Comparison of ENCODE assay signal across 10 cellular contexts in genomic region chr1:90973897-90974798, GRCh38. TPM values are rescaled to one million over a fixed set of nuclear protein-coding genes. Genes with fewer than 3 reads are reported as not detected.
A peak's percentile ranks its signal among the peaks of the same experiment; 100 is the strongest.
DNase-seq lines count a peak whose midpoint lies in the region; ATAC-seq, FAIRE-seq and TF ChIP-seq lines count a peak whose summit lies in the region.
"Had no signal": no experiment of that assay in that cellular context is flagged by ENCODE, and none has a peak within 500 bp of the region (broad histone marks: within the 10 kb centered on the region; RNA-seq: fewer than 3 reads in every experiment).

No MANE protein-coding gene starts in this region.

- no peaks in the 10 kb centered on the region for H3K9me3 Mint-ChIP-seq in activated T-helper 1 cell treated with anti-CD3 and anti-CD28 coated beads, Interleukin-12 subunit alpha, Interleukin-12 subunit beta, Interleukin-2, Interleukin-4 antibody, amounts not matched to agents 30 ng/mL and 10 ng/mL and 1 ng/mL, durations not matched to agents 14 hours and 24 hours and 36 hours

- POLR2A ChIA-PET in A549 (lab: Yijun Ruan, JAX): no interaction called here

- no peak for FAIRE-seq in A549 (lab: Jason Lieb, UNC)

- peak overlapping the region; percentile 33 for H3K4me2 ChIP-seq in A549

- H3K27ac Mint-ChIP-seq in activated T-helper 1 cell treated with anti-CD3 and anti-CD28 coated beads, Interleukin-12 subunit alpha, Interleukin-12 subunit beta, Interleukin-2, Interleukin-4 antibody, amounts not matched to agents 30 ng/mL and 10 ng/mL and 1 ng/mL, durations not matched to agents 14 hours and 24 hours and 36 hours: peak overlapping the region; percentile 65

- TF ChIP-seq POLR2A in A549 (IDR thresholded peaks at IDR 0.05; ENCODE audit: low read length): no peak

- TF ChIP-seq RAD21 in A549 (conservative IDR thresholded peaks at IDR 0.05 in 1 of 2, IDR thresholded peaks at IDR 0.05 in 1 of 2): no peak

- in situ Hi-C loops in HAP-1 (cut with MboI; ENCODE audit: low sequenced_read_pairs): loop anchor here (25.0 kb wide), 1 partner anchor 262 kb away; the partner anchor contains the start of gene BARHL2

- ATAC-seq in A549 (peak; percentile 70 to 71; a peak in 4 of 6 replicates), HG03280 (IDR thresholded peaks at IDR 0.05; ENCODE audit: unreplicated experiment) (no peak), GM19452 (IDR thresholded peaks at IDR 0.05; ENCODE audit: unreplicated experiment) (no peak)

- DNase-seq in A549 (ENCODE audit: low read depth in 1 of 2, low spot score in 1 of 2) (no peak), HAP-1 (ENCODE audit: low spot score in 2 of 2) (peak; percentile 12 to 82), iPS DF 6.9 (ENCODE audit: low read depth, low spot score) (peak; percentile 7), putamen (ENCODE audit: low spot score) (no peak), NCI-H2196 treated with DMSO at 0.1 percent for 48 hours (lab: John Stamatoyannopoulos, UW; ENCODE audit: unreplicated experiment) (no peak)
- no peak for DNase-seq in activated T-helper 1 cell treated with anti-CD3 and anti-CD28 coated beads, Interleukin-12 subunit alpha, Interleukin-12 subunit beta, Interleukin-2, Interleukin-4 antibody, amounts not matched to agents 30 ng/mL and 10 ng/mL and 1 ng/mL, durations not matched to agents 14 hours and 24 hours and 36 hours (ENCODE audit: low spot score)
- DNase-seq: DMS 273 treated with DMSO at 0.1 percent for 48 hours, NCI-H524 treated with DMSO at 0.1 percent for 48 hours had no signal

- H3K9me3 ChIP-seq in A549 (no peaks in the 10 kb centered on the region), HAP-1 (no peaks in the 10 kb centered on the region), iPS DF 6.9 (ENCODE audit: control insufficient read depth, insufficient read depth, low read length) (no peaks in the 10 kb centered on the region)

- 0 out of 6 replicates have a peak overlapping the region, but pooled peaks of 1 of the 2 experiments have one; percentile 0 for H3K27ac ChIP-seq in A549
- no peak overlapping the region for H3K27ac ChIP-seq in iPS DF 6.9 (ENCODE audit: low read length)

- H3K36me3 Mint-ChIP-seq in activated T-helper 1 cell treated with anti-CD3 and anti-CD28 coated beads, Interleukin-12 subunit alpha, Interleukin-12 subunit beta, Interleukin-2, Interleukin-4 antibody, amounts not matched to agents 30 ng/mL and 10 ng/mL and 1 ng/mL, durations not matched to agents 14 hours and 24 hours and 36 hours (ENCODE audit: low read depth): peaks cover 26% of the 10 kb centered on the region

- H3K4me1 ChIP-seq in A549 (peaks cover 11% of the 10 kb centered on the region; the same call in 2 of the 3 replicates), HAP-1 (peaks cover 10% of the 10 kb centered on the region), iPS DF 6.9 (ENCODE audit: control insufficient read depth, insufficient read depth, low read length) (peaks cover 2% of the 10 kb centered on the region; the same call in 1 of the 2 replicates)

- H3K4me3 ChIP-seq in A549: no peak overlapping the region
- H3K4me3 ChIP-seq in HAP-1: no peak overlapping the region
- H3K4me3 ChIP-seq in iPS DF 6.9 (ENCODE audit: low read length): no peak overlapping the region

- no peak for TF ChIP-seq CTCF in A549 (IDR thresholded peaks at IDR 0.05)

- no peaks in the 10 kb centered on the region for H3K27me3 Mint-ChIP-seq in activated T-helper 1 cell treated with anti-CD3 and anti-CD28 coated beads, Interleukin-12 subunit alpha, Interleukin-12 subunit beta, Interleukin-2, Interleukin-4 antibody, amounts not matched to agents 30 ng/mL and 10 ng/mL and 1 ng/mL, durations not matched to agents 14 hours and 24 hours and 36 hours (ENCODE audit: insufficient read depth)

- CTCF ChIA-PET in A549 (lab: Yijun Ruan, JAX): interaction anchor here (0.8 to 2.0 kb wide), 3 partner anchors 9 to 191 kb away, joined by 3 to 9 read pairs (median 3); no protein-coding TSS in a partner anchor

- intact Hi-C loops in activated T-helper 1 cell treated with anti-CD3 and anti-CD28 coated beads, Interleukin-12 subunit alpha, Interleukin-12 subunit beta, Interleukin-2, Interleukin-4 antibody, amounts not matched to agents 30 ng/mL and 10 ng/mL and 1 ng/mL, durations not matched to agents 14 hours and 24 hours and 36 hours (cut with micrococcal nuclease): no loop called here

- peaks cover 26% of the 10 kb centered on the region for H3K36me3 ChIP-seq in HAP-1 (replicated peaks)
- H3K36me3 ChIP-seq in iPS DF 6.9 (ENCODE audit: control insufficient read depth, insufficient read depth, low read length): no peaks in the 10 kb centered on the region

- 72% methylated on average over 5 of the region's 5 CpGs for WGBS in A549 (ENCODE audit: missing lambda C conversion rate)
- WGBS in iPS DF 6.9 (ENCODE audit: insufficient coverage, insufficient read length): no CpG with 5 or more reads among the region's 5 CpGs

- H3K27me3 ChIP-seq in HAP-1 (ENCODE audit: low read depth): no peaks in the 10 kb centered on the region
- H3K27me3 ChIP-seq in iPS DF 6.9 (ENCODE audit: control insufficient read depth, insufficient read depth, low read length): no peaks in the 10 kb centered on the region

- H3K4me1 Mint-ChIP-seq in activated T-helper 1 cell treated with anti-CD3 and anti-CD28 coated beads, Interleukin-12 subunit alpha, Interleukin-12 subunit beta, Interleukin-2, Interleukin-4 antibody, amounts not matched to agents 30 ng/mL and 10 ng/mL and 1 ng/mL, durations not matched to agents 14 hours and 24 hours and 36 hours (ENCODE audit: low read depth): peaks cover 32% of the 10 kb centered on the region

- H3K4me3 Mint-ChIP-seq in activated T-helper 1 cell treated with anti-CD3 and anti-CD28 coated beads, Interleukin-12 subunit alpha, Interleukin-12 subunit beta, Interleukin-2, Interleukin-4 antibody, amounts not matched to agents 30 ng/mL and 10 ng/mL and 1 ng/mL, durations not matched to agents 14 hours and 24 hours and 36 hours: no peak overlapping the region

- TF ChIP-seq EP300 in A549 (IDR thresholded peaks at IDR 0.05): no peak

TF ChIP-seq in A549, 52 proteins besides CTCF, POLR2A, EP300 and RAD21:
- TF ChIP-seq CHD2 (IDR thresholded peaks at IDR 0.05; ENCODE audit: low read length, partially characterized antibody) (no peak), JUN (IDR thresholded peaks at IDR 0.05) (no peak), NFE2L2 (conservative IDR thresholded peaks at IDR 0.05; ENCODE audit: low read length) (no peak), KDM5A (IDR thresholded peaks at IDR 0.05) (no peak), FOSL2 (IDR thresholded peaks at IDR 0.05) (no peak), FOSL2 (CRISPR knock-in tag; IDR thresholded peaks at IDR 0.05) (peak; percentile 33), PHF8 (IDR thresholded peaks at IDR 0.05; ENCODE audit: borderline replicate concordance, low read depth) (no peak)

RNA-seq across cellular contexts. Expression of gene ZNF644, which starts 47.7 kb away (rescaled TPM):
- polyA plus RNA-seq in A549 (2011; rRNA removed) (21.4 and 24.9 TPM in 2 replicates), A549 (2017; fragmentation: RNase III; extraction: RNeasy Plus Mini Kit Qiagen cat#74134 plus additional on column Dnase treatment) (14.8 to 17.1 TPM (median 16.0 TPM) in 3 replicates)
- polyA plus RNA-seq in A549 (2012; cell fraction: cytosol; rRNA removed): 3.5 and 4.4 TPM in 2 replicates
- polyA plus RNA-seq in A549 (2012; cell fraction: nucleus; rRNA removed): 2.9 and 5.3 TPM in 2 replicates
- 31.5 and 32.7 TPM in 2 replicates for polyA minus RNA-seq in A549 (2011; rRNA and poly(A)+ RNA removed)
- total RNA-seq in activated T-helper 1 cell treated with anti-CD3 and anti-CD28 coated beads, Interleukin-12 subunit alpha, Interleukin-12 subunit beta, Interleukin-2, Interleukin-4 antibody, amounts not matched to agents 30 ng/mL and 10 ng/mL and 1 ng/mL, durations not matched to agents 14 hours and 24 hours and 36 hours: 60.4 and 68.7 TPM in 2 replicates

Comparison
In these comparisons a context has a peak if more than half of its experiments do, and no peak if none do; other contexts are left out.
1. ATAC-seq: peak in A549 (2 of 2); none in HG03280 (single experiment) and GM19452 (single experiment).
2. DNase-seq: peak in HAP-1 (2 of 2) and iPS DF 6.9 (single experiment); none in A549 (0 of 2), activated T-helper 1 cell treated with anti-CD3 and anti-CD28 coated beads, Interleukin-12 subunit alpha, Interleukin-12 subunit beta, Interleukin-2, Interleukin-4 antibody, amounts not matched to agents 30 ng/mL and 10 ng/mL and 1 ng/mL, durations not matched to agents 14 hours and 24 hours and 36 hours (single experiment), putamen (single experiment) and NCI-H2196 treated with DMSO at 0.1 percent for 48 hours (single experiment).